In genomic region chr6:4647414-4648365, GRCh38 we compare ENCODE assay signal across 8 cellular contexts.
A peak's percentile ranks its signal among the peaks of the same experiment; 100 is the strongest.
DNase-seq lines count a peak whose midpoint lies in the region; ATAC-seq and TF ChIP-seq lines count a peak whose summit lies in the region.

No MANE protein-coding gene starts in this region.

- DNase-seq in NCI-H345 (lab: John Stamatoyannopoulos, UW) (peak; percentile 13), NCI-H345 treated with DMSO at 0.1 percent for 48 hours (lab: John Stamatoyannopoulos, UW; ENCODE audit: unreplicated experiment) (no peak), NCI-H510A (lab: John Stamatoyannopoulos, UW) (peak; percentile 46), adrenal gland (peak; percentile 68 to 86 (median 79)), cardiac septum (ENCODE audit: low spot score) (peak; percentile 88), omental fat pad (ENCODE audit: low spot score) (peak; percentile 49)

- H3K27me3 ChIP-seq in adrenal gland, result no peaks in the 10 kb centered on the region

- 16 to 21% (median 17%) methylated on average over 19 to 22 of the region's 22 CpGs for WGBS in adrenal gland, 4 donors

- intact Hi-C loops in adrenal gland (cut with DNase I) (no loop called here), cardiac septum (cut with DNase I) (loop anchor here (1.0 kb wide), 2 partner anchors 16 to 128 kb away; no protein-coding TSS in a partner anchor)

- TF ChIP-seq POLR2A in adrenal gland (IDR thresholded peaks at IDR 0.05), result peak in 1 of 2 donors; percentile 61

- peak overlapping the region in 2 of 4 donors; percentile 5 to 32 for H3K4me3 ChIP-seq in adrenal gland

- no peaks in the 10 kb centered on the region for H3K36me3 ChIP-seq in adrenal gland (replicated peaks in 1 of 2)

- H3K9me3 ChIP-seq in adrenal gland (replicated peaks in 1 of 3), result peaks cover 0 to 9% (median 7%) of the 10 kb centered on the region in 3 donors

- peak in 1 of 6 experiments; percentile 22 for TF ChIP-seq CTCF in adrenal gland (IDR thresholded peaks at IDR 0.05)
- no peak for TF ChIP-seq CTCF in omental fat pad (IDR thresholded peaks at IDR 0.05)

- peaks cover 0 to 10% of the 10 kb centered on the region in 2 donors for H3K4me1 ChIP-seq in adrenal gland (replicated peaks in 1 of 2)

- peak; percentile 80 for ATAC-seq in omental fat pad (ENCODE audit: low FRiP score)
- no peak for ATAC-seq in GM19324 (IDR thresholded peaks at IDR 0.05; ENCODE audit: low FRiP score, unreplicated experiment)
- no peak for ATAC-seq in GM19455 (IDR thresholded peaks at IDR 0.05; ENCODE audit: unreplicated experiment)

- no peak overlapping the region for H3K27ac ChIP-seq in adrenal gland
